In the genomic region with DNA sequence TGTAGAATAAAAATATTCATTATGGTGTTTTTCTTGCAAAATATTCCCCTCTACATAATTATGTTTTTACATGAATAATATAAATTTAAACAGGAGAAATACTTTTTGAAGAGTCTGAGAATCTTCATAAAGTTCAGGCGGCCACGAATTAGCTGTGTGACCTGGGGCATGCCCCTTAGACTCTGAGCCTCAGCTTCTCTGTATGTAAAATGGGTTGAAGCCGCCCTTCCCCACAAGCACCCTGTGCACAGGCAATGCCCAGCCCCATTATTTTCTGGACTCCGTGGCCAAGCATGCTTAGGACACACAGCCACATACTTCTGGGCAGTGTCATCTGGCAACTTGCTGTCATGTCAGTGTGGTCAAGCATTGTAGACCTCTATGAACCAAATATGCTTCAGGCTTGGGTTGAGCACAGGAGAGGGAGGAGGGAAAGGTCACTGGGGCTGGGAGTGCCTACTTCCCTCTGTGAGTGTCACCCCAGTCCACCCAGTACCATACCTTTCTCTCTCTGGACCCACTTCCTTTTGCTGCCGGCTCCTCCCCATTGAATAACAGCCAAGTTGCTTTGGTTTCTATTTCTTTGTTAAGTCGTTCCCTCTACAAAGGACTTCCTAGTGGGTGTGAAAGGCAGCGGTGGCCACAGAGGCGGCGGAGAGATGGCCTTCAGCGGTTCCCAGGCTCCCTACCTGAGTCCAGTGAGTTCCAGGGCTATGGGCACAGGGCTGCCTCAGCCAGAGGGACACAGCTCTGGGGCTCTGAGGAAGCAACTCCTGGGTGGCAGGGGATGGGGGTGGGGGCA, we compare ENCODE assay signal across 8 cellular contexts. TPM values are rescaled to one million over a fixed set of nuclear protein-coding genes. Genes with fewer than 3 reads are reported as not detected.
DNase-seq lines count a peak whose midpoint lies in the region; ATAC-seq and TF ChIP-seq lines count a peak whose summit lies in the region.

Gene LGALS9 (plus strand): TSS at position 582 of the 802 bp plus-strand sequence. CDS start 78 bp downstream, at position 660.

- peaks cover 35 to 56% (median 40%) of the 10 kb centered on the region in 3 donors for H3K4me1 ChIP-seq in esophagus squamous epithelium
- no peaks in the 10 kb centered on the region for H3K4me1 ChIP-seq in prostate gland (replicated peaks)

- H3K27me3 ChIP-seq in esophagus squamous epithelium (no peaks in the 10 kb centered on the region), prostate gland (replicated peaks; ENCODE audit: insufficient read depth) (no peaks in the 10 kb centered on the region)

- 39 to 49% methylated on average over 6 to 10 of the region's 10 CpGs for WGBS in esophagus squamous epithelium, 2 donors
- WGBS in prostate gland = 50% methylated on average over 10 of the region's 10 CpGs

- H3K4me1 Mint-ChIP-seq in activated CD4-positive, alpha-beta T cell treated with anti-CD3 and anti-CD28 coated beads, Interleukin-2, amount 10 ng/mL, durations not matched to agents 24 days and 14 days = peaks cover 58% of the 10 kb centered on the region

- no peaks in the 10 kb centered on the region for H3K27me3 Mint-ChIP-seq in activated CD4-positive, alpha-beta T cell treated with anti-CD3 and anti-CD28 coated beads, Interleukin-2, amount 10 ng/mL, durations not matched to agents 24 days and 14 days

- ATAC-seq in GM19023 (IDR thresholded peaks at IDR 0.05; ENCODE audit: unreplicated experiment) (peak; percentile 65), HG03442 (IDR thresholded peaks at IDR 0.05; ENCODE audit: unreplicated experiment) (peak; percentile 56)

- H3K27ac Mint-ChIP-seq in activated CD4-positive, alpha-beta T cell treated with anti-CD3 and anti-CD28 coated beads, Interleukin-2, amount 10 ng/mL, durations not matched to agents 24 days and 14 days = peak within 1 kb of the TSS; percentile 88

- H3K4me3 ChIP-seq in AG10803 (ENCODE audit: low read length) (no peak within 1 kb of the TSS), esophagus squamous epithelium (peak within 1 kb of the TSS; percentile 11 to 63 (median 42)), prostate gland (no peak within 1 kb of the TSS)

- peaks cover 33% of the 10 kb centered on the region for H3K36me3 Mint-ChIP-seq in activated CD4-positive, alpha-beta T cell treated with anti-CD3 and anti-CD28 coated beads, Interleukin-2, amount 10 ng/mL, durations not matched to agents 24 days and 14 days (ENCODE audit: low read depth)

- DNase-seq in AG10803 (ENCODE audit: low read depth) = peak; percentile 51
- peak; percentile 87 for DNase-seq in activated CD4-positive, alpha-beta T cell treated with anti-CD3 and anti-CD28 coated beads, Interleukin-2, amount 10 ng/mL, durations not matched to agents 24 days and 14 days
- no peak for DNase-seq in esophagus squamous epithelium (lab: John Stamatoyannopoulos, UW)
- no peak for DNase-seq in prostate gland (ENCODE audit: low spot score)
- DNase-seq in COLO829 (ENCODE audit: low spot score) = no peak
- DNase-seq in activated CD8-positive, alpha-beta memory T cell treated with anti-CD3 and anti-CD28 coated beads, Interleukin-2, amount 50 U/mL, for 4 hours = no peak

- intact Hi-C loops in activated CD4-positive, alpha-beta T cell treated with anti-CD3 and anti-CD28 coated beads, Interleukin-2, amount 10 ng/mL, durations not matched to agents 24 days and 14 days (cut with micrococcal nuclease) = loop anchor here (2.0 kb wide), 1 partner anchor 14 kb away; no protein-coding TSS in a partner anchor
- intact Hi-C loops in esophagus squamous epithelium (cut with DNase I) = no loop called here
- intact Hi-C loops in prostate gland (cut with DNase I) = no loop called here

- H3K9me3 ChIP-seq in esophagus squamous epithelium (no peaks in the 10 kb centered on the region), prostate gland (no peaks in the 10 kb centered on the region)

- peak within 1 kb of the TSS; percentile 80 to 88 (median 86) for H3K27ac ChIP-seq in esophagus squamous epithelium
- H3K27ac ChIP-seq in prostate gland = no peak within 1 kb of the TSS

- no peaks in the 10 kb centered on the region for H3K9me3 Mint-ChIP-seq in activated CD4-positive, alpha-beta T cell treated with anti-CD3 and anti-CD28 coated beads, Interleukin-2, amount 10 ng/mL, durations not matched to agents 24 days and 14 days

- TF ChIP-seq CTCF in AG10803 (conservative IDR thresholded peaks at IDR 0.05; ENCODE audit: low read length) (no peak), esophagus squamous epithelium (IDR thresholded peaks at IDR 0.05) (no peak), prostate gland (IDR thresholded peaks at IDR 0.05) (no peak)

- TF ChIP-seq POLR2A in esophagus squamous epithelium (IDR thresholded peaks at IDR 0.05) (peak in 2 of 4 donors; percentile 19 to 42), prostate gland (IDR thresholded peaks at IDR 0.05) (peak; percentile 40)

- peak within 1 kb of the TSS; percentile 87 for H3K4me3 Mint-ChIP-seq in activated CD4-positive, alpha-beta T cell treated with anti-CD3 and anti-CD28 coated beads, Interleukin-2, amount 10 ng/mL, durations not matched to agents 24 days and 14 days

- H3K36me3 ChIP-seq in esophagus squamous epithelium (peaks cover 0 to 20% (median 0%) of the 10 kb centered on the region in 3 donors), prostate gland (no peaks in the 10 kb centered on the region)

RNA-seq across cellular contexts. Expression of gene LGALS9, which starts in this region (rescaled TPM):
- 46.4 and 51.6 TPM in 2 replicates for total RNA-seq in activated CD4-positive, alpha-beta T cell treated with anti-CD3 and anti-CD28 coated beads, Interleukin-2, amount 10 ng/mL, durations not matched to agents 24 days and 14 days
- total RNA-seq in esophagus squamous epithelium (10 to 100 TPM; 20.2 to 76.1 (median 23.9) TPM), prostate gland (10 to 100 TPM in 1 of 2 donors, 1 to 10 TPM in 1; 7.2 to 16.7 TPM)

Comparison
In these comparisons a context has a peak if more than half of its experiments do, and no peak if none do; other contexts are left out.
1. DNase-seq: peak in AG10803 (single experiment) and activated CD4-positive, alpha-beta T cell treated with anti-CD3 and anti-CD28 coated beads, Interleukin-2, amount 10 ng/mL, durations not matched to agents 24 days and 14 days (single experiment); none in esophagus squamous epithelium (single experiment), prostate gland (single experiment), COLO829 (single experiment) and activated CD8-positive, alpha-beta memory T cell treated with anti-CD3 and anti-CD28 coated beads, Interleukin-2, amount 50 U/mL, for 4 hours (single experiment).
2. H3K4me3 ChIP-seq: peak in esophagus squamous epithelium (4 of 4); none in AG10803 (single experiment) and prostate gland (0 of 2).
3. H3K27ac ChIP-seq: peak in esophagus squamous epithelium (4 of 4); none in prostate gland (0 of 2).